ENCODE assay signal across 27 cellular contexts in genomic region chr20:19482726-19483125, GRCh38.
"Had no signal": no experiment of that assay in that cellular context is flagged by ENCODE, and none has a peak within 500 bp of the region (broad histone marks: within the 10 kb centered on the region; RNA-seq: fewer than 3 reads in every experiment).

No MANE protein-coding gene starts in this region.

- H3K36me3 Mint-ChIP-seq: naive thymus-derived CD8-positive, alpha-beta T cell; natural killer cell treated with Interleukin-12 subunit alpha and Interleukin-12 subunit beta and Interleukin-15 and Interleukin-18, amount 100 ng/mL, for 72 hours; stimulated activated effector memory CD8-positive, alpha-beta T cell treated with anti-CD3 and anti-CD28 coated beads, Interleukin-12 subunit alpha, Interleukin-12 subunit beta, amount 100 ng/mL, for 72 hours; stimulated activated naive B cell treated with anti-CD40 and anti-IgM and Interleukin-4, amounts not matched to agents 10 μg/mL and 1 μg/mL and 100 μg/mL, for 72 hours had no signal

- H3K9me3 ChIP-seq: neutrophil, pancreas, prostate gland, right lobe of liver, sigmoid colon, stomach, thoracic aorta, thyroid gland, tibial nerve, upper lobe of left lung, vagina had no signal

- H3K4me3 Mint-ChIP-seq: naive thymus-derived CD8-positive, alpha-beta T cell; natural killer cell treated with Interleukin-12 subunit alpha and Interleukin-12 subunit beta and Interleukin-15 and Interleukin-18, amount 100 ng/mL, for 72 hours; nephron progenitor cell; neural crest cell; stimulated activated effector memory CD8-positive, alpha-beta T cell treated with anti-CD3 and anti-CD28 coated beads, Interleukin-12 subunit alpha, Interleukin-12 subunit beta, amount 100 ng/mL, for 72 hours; stimulated activated naive B cell treated with anti-CD40 and anti-IgM and Interleukin-4, amounts not matched to agents 10 μg/mL and 1 μg/mL and 100 μg/mL, for 72 hours; stimulated activated naive CD8-positive, alpha-beta T cell treated with anti-CD3 and anti-CD28 coated beads, Interleukin-15, Interleukin-2, amounts not matched to agents 100 ng/mL and 50 ng/mL, for 24 hours had no signal

- H3K27me3 Mint-ChIP-seq: stimulated activated naive CD8-positive, alpha-beta T cell treated with anti-CD3 and anti-CD28 coated beads, Interleukin-15, Interleukin-2, amounts not matched to agents 100 ng/mL and 50 ng/mL, for 24 hours had no signal

- H3K9me3 Mint-ChIP-seq: nephron progenitor cell; neural crest cell; stimulated activated naive CD8-positive, alpha-beta T cell treated with anti-CD3 and anti-CD28 coated beads, Interleukin-15, Interleukin-2, amounts not matched to agents 100 ng/mL and 50 ng/mL, for 24 hours had no signal

- H3K4me1 Mint-ChIP-seq: neural crest cell; stimulated activated effector memory CD8-positive, alpha-beta T cell treated with anti-CD3 and anti-CD28 coated beads, Interleukin-12 subunit alpha, Interleukin-12 subunit beta, amount 100 ng/mL, for 72 hours; stimulated activated naive B cell treated with anti-CD40 and anti-IgM and Interleukin-4, amounts not matched to agents 10 μg/mL and 1 μg/mL and 100 μg/mL, for 72 hours had no signal

- H3K36me3 ChIP-seq: neutrophil, pancreas, prostate gland, right lobe of liver, sigmoid colon, stomach, thoracic aorta, thyroid gland, tibial nerve, upper lobe of left lung, vagina had no signal

- H3K4me1 ChIP-seq: pancreas, prostate gland, right lobe of liver, sigmoid colon, stomach, thyroid gland, tibial nerve, upper lobe of left lung, vagina had no signal

- H3K4me3 ChIP-seq: pancreas, prostate gland, right lobe of liver, sigmoid colon, stomach, thoracic aorta, thyroid gland, tibial nerve, upper lobe of left lung, vagina had no signal

- ATAC-seq: naive thymus-derived CD8-positive, alpha-beta T cell; natural killer cell treated with Interleukin-12 subunit alpha and Interleukin-12 subunit beta and Interleukin-15 and Interleukin-18, amount 100 ng/mL, for 72 hours; pancreas; right cardiac atrium; right lobe of liver; stimulated activated effector memory CD8-positive, alpha-beta T cell treated with anti-CD3 and anti-CD28 coated beads, Interleukin-12 subunit alpha, Interleukin-12 subunit beta, amount 100 ng/mL, for 72 hours; stimulated activated naive B cell treated with anti-CD40 and anti-IgM and Interleukin-4, amounts not matched to agents 10 μg/mL and 1 μg/mL and 100 μg/mL, for 72 hours had no signal

- H3K27me3 ChIP-seq: neutrophil, pancreas, right lobe of liver, sigmoid colon, stomach, thyroid gland, tibial nerve, upper lobe of left lung, vagina had no signal

- H3K27ac ChIP-seq: neutrophil, pancreas, prostate gland, right lobe of liver, sigmoid colon, stomach, thoracic aorta, thyroid gland, tibial nerve, upper lobe of left lung, vagina had no signal

- H3K27ac Mint-ChIP-seq: naive thymus-derived CD8-positive, alpha-beta T cell; natural killer cell treated with Interleukin-12 subunit alpha and Interleukin-12 subunit beta and Interleukin-15 and Interleukin-18, amount 100 ng/mL, for 72 hours; nephron progenitor cell; stimulated activated effector memory CD8-positive, alpha-beta T cell treated with anti-CD3 and anti-CD28 coated beads, Interleukin-12 subunit alpha, Interleukin-12 subunit beta, amount 100 ng/mL, for 72 hours; stimulated activated naive B cell treated with anti-CD40 and anti-IgM and Interleukin-4, amounts not matched to agents 10 μg/mL and 1 μg/mL and 100 μg/mL, for 72 hours; stimulated activated naive CD8-positive, alpha-beta T cell treated with anti-CD3 and anti-CD28 coated beads, Interleukin-15, Interleukin-2, amounts not matched to agents 100 ng/mL and 50 ng/mL, for 24 hours had no signal

- DNase-seq: naive thymus-derived CD8-positive, alpha-beta T cell; nephron progenitor cell; nucleus accumbens; pancreas; right cardiac atrium; right lobe of liver; sigmoid colon; small intestine; stimulated activated CD4-positive, alpha-beta T cell treated with anti-CD3 and anti-CD28 coated beads, Interleukin-15, amount 100 ng/mL, for 24 hours; stimulated activated CD4-positive, alpha-beta T cell treated with anti-CD3 and anti-CD28 coated beads, Interleukin-2, amount 100 ng/mL, for 24 hours; stimulated activated CD4-positive, alpha-beta T cell treated with anti-CD3 and anti-CD28 coated beads, Interleukin-2, amount 100 ng/mL, for 48 hours; stimulated activated CD4-positive, alpha-beta T cell treated with anti-CD3 and anti-CD28 coated beads, Interleukin-4, amount 100 ng/mL, for 24 hours; stimulated activated naive B cell treated with anti-CD40 and anti-IgM and Interleukin-4, amounts not matched to agents 10 μg/mL and 1 μg/mL and 100 μg/mL, for 72 hours; stimulated activated naive CD4-positive, alpha-beta T cell treated with Interleukin-2 at 50 U/mL for 16 hours; stomach; thyroid gland; trophoblast cell; upper lobe of left lung had no signal
